Comparison of ENCODE assay signal across 15 cellular contexts in the genomic region with DNA sequence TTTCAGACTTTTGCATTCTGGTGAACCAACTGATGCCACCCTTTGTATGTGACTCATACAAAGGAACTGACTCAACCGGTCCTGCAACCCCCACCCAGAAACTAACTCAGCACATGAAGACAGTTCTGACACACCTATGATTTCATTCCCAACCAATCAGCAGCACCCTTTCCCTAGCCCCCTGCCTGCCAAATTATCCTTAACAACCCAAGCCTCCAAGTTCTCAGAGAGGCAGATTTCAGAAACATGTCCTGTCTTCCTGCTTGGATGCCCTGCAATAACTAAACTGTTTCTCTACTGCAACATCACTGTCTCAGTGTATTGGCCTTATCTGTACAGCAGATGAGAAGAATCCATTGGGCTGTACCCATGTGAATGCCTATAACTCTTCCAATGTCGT.
A peak's percentile ranks its signal among the peaks of the same experiment; 100 is the strongest.
DNase-seq lines count a peak whose midpoint lies in the region; ATAC-seq and TF ChIP-seq lines count a peak whose summit lies in the region.
"Had no signal": no experiment of that assay in that cellular context is flagged by ENCODE, and none has a peak within 500 bp of the region (broad histone marks: within the 10 kb centered on the region; RNA-seq: fewer than 3 reads in every experiment).

No MANE protein-coding gene starts in this region.

- H3K27ac Mint-ChIP-seq in activated naive CD8-positive, alpha-beta T cell treated with anti-CD3 and anti-CD28 coated beads, Interleukin-2, amount 50 U/mL, for 24 hours = peak overlapping the region; percentile 59
- no peak overlapping the region for H3K27ac Mint-ChIP-seq in Caco-2 (ENCODE audit: unreplicated experiment)
- H3K27ac Mint-ChIP-seq: WTC11 had no signal

- CTCF ChIA-PET in Caco-2 (lab: Charles Lee) = no interaction called here

- POLR2A ChIA-PET in Caco-2 (lab: Charles Lee) = no interaction called here

- peaks cover 21% of the 10 kb centered on the region for H3K9me3 Mint-ChIP-seq in activated naive CD8-positive, alpha-beta T cell treated with anti-CD3 and anti-CD28 coated beads, Interleukin-2, amount 50 U/mL, for 24 hours
- peaks cover 3% of the 10 kb centered on the region for H3K9me3 Mint-ChIP-seq in Caco-2 (ENCODE audit: unreplicated experiment)
- H3K9me3 Mint-ChIP-seq: central memory CD8-positive, alpha-beta T cell had no signal

- peaks cover 22% of the 10 kb centered on the region; the same call in 1 of the 2 replicates for H3K4me1 ChIP-seq in Caco-2

- H3K27me3 Mint-ChIP-seq in activated naive CD8-positive, alpha-beta T cell treated with anti-CD3 and anti-CD28 coated beads, Interleukin-2, amount 50 U/mL, for 24 hours = no peaks in the 10 kb centered on the region
- no peaks in the 10 kb centered on the region for H3K27me3 Mint-ChIP-seq in Caco-2 (ENCODE audit: insufficient read depth, unreplicated experiment)
- H3K27me3 Mint-ChIP-seq: central memory CD8-positive, alpha-beta T cell had no signal

- no peaks in the 10 kb centered on the region; the same call in 1 of the 2 replicates for H3K36me3 ChIP-seq in Caco-2 (ENCODE audit: control insufficient read depth, insufficient read depth, low read length)

- TF ChIP-seq CTCF in Caco-2 (IDR thresholded peaks at IDR 0.05; ENCODE audit: insufficient read depth in 1 of 2, low read depth in 1 of 2, low read length in 1 of 2, severe bottlenecking in 1 of 2, unreplicated experiment in 1 of 2) = no peak

- no peaks in the 10 kb centered on the region for H3K27me3 ChIP-seq in Caco-2 (replicated peaks; ENCODE audit: control insufficient read depth, insufficient read depth, low read length)

- peak; percentile 59 for DNase-seq in ELR (ENCODE audit: low read depth)
- DNase-seq in LHCN-M2 (ENCODE audit: low read depth) = peak; percentile 69
- DNase-seq in activated naive CD8-positive, alpha-beta T cell treated with anti-CD3 and anti-CD28 coated beads, Interleukin-2, amount 50 U/mL, for 24 hours = peak; percentile 30
- peak; percentile 14 to 33 (median 27) for DNase-seq in stimulated activated CD4-positive, alpha-beta T cell treated with anti-CD3 and anti-CD28 coated beads, Interleukin-12 subunit alpha, Interleukin-12 subunit beta, amount 100 ng/mL, for 48 hours (ENCODE audit: low read depth in 2 of 3, low spot score in 1 of 3)
- DNase-seq in Caco-2 = no peak
- DNase-seq: NCI-H2107 had no signal

- H3K9me3 ChIP-seq in Caco-2 = peaks cover 10% of the 10 kb centered on the region

- H3K4me1 Mint-ChIP-seq in activated naive CD8-positive, alpha-beta T cell treated with anti-CD3 and anti-CD28 coated beads, Interleukin-2, amount 50 U/mL, for 24 hours = peaks cover 51% of the 10 kb centered on the region
- peaks cover 3% of the 10 kb centered on the region for H3K4me1 Mint-ChIP-seq in Caco-2 (ENCODE audit: low read depth, unreplicated experiment)
- H3K4me1 Mint-ChIP-seq: central memory CD8-positive, alpha-beta T cell had no signal

- ATAC-seq in activated naive CD8-positive, alpha-beta T cell treated with anti-CD3 and anti-CD28 coated beads, Interleukin-2, amount 50 U/mL, for 24 hours = peak; percentile 62
- ATAC-seq in HG03432 (IDR thresholded peaks at IDR 0.05; ENCODE audit: unreplicated experiment) (no peak), GM21786 (IDR thresholded peaks at IDR 0.05; ENCODE audit: unreplicated experiment) (no peak), HG03520 (IDR thresholded peaks at IDR 0.05; ENCODE audit: unreplicated experiment) (no peak)
- ATAC-seq: GM12878, HepG2, Right ventricle myocardium inferior, WTC11 had no signal

- BruUV-seq in Caco-2 (replicated peaks; lab: Mats Ljungman, UMichigan) = no TSS peak

- no peak overlapping the region for H3K4me3 Mint-ChIP-seq in activated naive CD8-positive, alpha-beta T cell treated with anti-CD3 and anti-CD28 coated beads, Interleukin-2, amount 50 U/mL, for 24 hours
- no peak overlapping the region for H3K4me3 Mint-ChIP-seq in Caco-2 (ENCODE audit: unreplicated experiment)
- H3K4me3 Mint-ChIP-seq: central memory CD8-positive, alpha-beta T cell; WTC11 had no signal

- peaks cover 64% of the 10 kb centered on the region for H3K36me3 Mint-ChIP-seq in activated naive CD8-positive, alpha-beta T cell treated with anti-CD3 and anti-CD28 coated beads, Interleukin-2, amount 50 U/mL, for 24 hours (ENCODE audit: low read depth)
- H3K36me3 Mint-ChIP-seq in Caco-2 (ENCODE audit: insufficient read depth, unreplicated experiment) = peaks cover 12% of the 10 kb centered on the region

- no peak overlapping the region for H3K4me3 ChIP-seq in Caco-2 (ENCODE audit: low read depth, low read length)
- H3K4me3 ChIP-seq: GM12878, lung had no signal

- intact Hi-C loops in Caco-2 (cut with micrococcal nuclease; ENCODE audit: unreplicated experiment) = no loop called here

Comparison
In these comparisons a context has a peak if more than half of its experiments do, and no peak if none do; other contexts are left out.
1. DNase-seq: peak in ELR (single experiment), LHCN-M2 (single experiment), activated naive CD8-positive, alpha-beta T cell treated with anti-CD3 and anti-CD28 coated beads, Interleukin-2, amount 50 U/mL, for 24 hours (single experiment) and stimulated activated CD4-positive, alpha-beta T cell treated with anti-CD3 and anti-CD28 coated beads, Interleukin-12 subunit alpha, Interleukin-12 subunit beta, amount 100 ng/mL, for 48 hours (3 of 3); none in Caco-2 (0 of 2).